Comparison of ENCODE assay signal across 22 cellular contexts in genomic region chr3:57065588-57065987, GRCh38. TPM values are rescaled to one million over a fixed set of nuclear protein-coding genes. Genes with fewer than 3 reads are reported as not detected.
A peak's percentile ranks its signal among the peaks of the same experiment; 100 is the strongest.
DNase-seq lines count a peak whose midpoint lies in the region; ATAC-seq and TF ChIP-seq lines count a peak whose summit lies in the region.
"Had no signal": no experiment of that assay in that cellular context is flagged by ENCODE, and none has a peak within 500 bp of the region (broad histone marks: within the 10 kb centered on the region; RNA-seq: fewer than 3 reads in every experiment).

No MANE protein-coding gene starts in this region.

- BruUV-seq in IMR-90 (replicated peaks; lab: Mats Ljungman, UMichigan): no TSS peak

- in situ Hi-C loops in Caki2 (cut with HindIII; ENCODE audit: low pct_unique_long_range_greater_than_20kb, low sequenced_read_pairs): no loop called here
- in situ Hi-C loops in IMR-90 (cut with MboI; ENCODE audit: low sequenced_read_pairs): no loop called here

- H3K4me2 ChIP-seq in IMR-90 (ENCODE audit: low read depth, low read length): no peak overlapping the region

- ATAC-seq in IMR-90 (ENCODE audit: low read depth) (no peak), GM21367 (IDR thresholded peaks at IDR 0.05; ENCODE audit: unreplicated experiment) (no peak), GM21447 (IDR thresholded peaks at IDR 0.05; ENCODE audit: unreplicated experiment) (no peak)
- no peak for ATAC-seq in activated CD8-positive, alpha-beta T cell treated with anti-CD3 and anti-CD28 coated beads for 36 hours
- ATAC-seq: natural killer cell treated with Interleukin-12 subunit alpha and Interleukin-12 subunit beta and Interleukin-15 and Interleukin-18, amount 100 ng/mL, for 72 hours had no signal

- no peak overlapping the region for H4K91ac ChIP-seq in IMR-90 (ENCODE audit: insufficient read depth, low read depth, low read length)

- no peak overlapping the region for H3K14ac ChIP-seq in IMR-90 (replicated peaks; ENCODE audit: low read depth, low read length)

- H3K4me1 ChIP-seq in IMR-90 (ENCODE audit: control insufficient read depth, insufficient read depth, low read length): peaks cover 4% of the 10 kb centered on the region; the same call in 1 of the 2 replicates

- CTCF ChIA-PET in IMR-90 (lab: Yijun Ruan, JAX): no interaction called here
- CTCF ChIA-PET in activated CD8-positive, alpha-beta T cell treated with anti-CD3 and anti-CD28 coated beads for 36 hours (lab: Charles Lee): interaction anchor here (1.5 kb wide), 1 partner anchor 70 kb away, joined by 3 read pairs; no protein-coding TSS in a partner anchor

- no peak overlapping the region for H3K27ac Mint-ChIP-seq in activated CD8-positive, alpha-beta T cell treated with anti-CD3 and anti-CD28 coated beads for 36 hours
- H3K27ac Mint-ChIP-seq: activated T-helper 2 cell treated with anti-CD3 and anti-CD28 coated beads, Interferon-gamma antibody, Interleukin-2, Interleukin-4, amounts not matched to agents 10 μg/mL and 5 μg/mL and 100 μg/mL, durations not matched to agents 14 hours and 24 hours and 36 hours; mesothelial cell of epicardium; natural killer cell treated with Interleukin-12 subunit alpha and Interleukin-12 subunit beta and Interleukin-15 and Interleukin-18, amount 100 ng/mL, for 72 hours had no signal

- H3K4ac ChIP-seq in IMR-90 (ENCODE audit: low read depth, low read length): no peak overlapping the region

- no peaks in the 10 kb centered on the region for H3K9me3 ChIP-seq in IMR-90 (ENCODE audit: control insufficient read depth, insufficient read depth, low read length)
- H3K9me3 ChIP-seq: vagina had no signal

- no peaks in the 10 kb centered on the region for H3K9me3 Mint-ChIP-seq in activated CD8-positive, alpha-beta T cell treated with anti-CD3 and anti-CD28 coated beads for 36 hours
- H3K9me3 Mint-ChIP-seq: activated T-helper 2 cell treated with anti-CD3 and anti-CD28 coated beads, Interferon-gamma antibody, Interleukin-2, Interleukin-4, amounts not matched to agents 10 μg/mL and 5 μg/mL and 100 μg/mL, durations not matched to agents 14 hours and 24 hours and 36 hours; mesothelial cell of epicardium; natural killer cell treated with Interleukin-12 subunit alpha and Interleukin-12 subunit beta and Interleukin-15 and Interleukin-18, amount 100 ng/mL, for 72 hours had no signal

- TF ChIP-seq CTCF in IMR-90 (conservative IDR thresholded peaks at IDR 0.05; ENCODE audit: low read depth, low read length): no peak
- TF ChIP-seq CTCF in activated CD8-positive, alpha-beta T cell treated with anti-CD3 and anti-CD28 coated beads for 36 hours (IDR thresholded peaks at IDR 0.05): no peak

- no peak overlapping the region for H3K4me3 ChIP-seq in IMR-90 (ENCODE audit: insufficient read depth, low read depth, low read length)
- H3K4me3 ChIP-seq: cardiac muscle cell, vagina had no signal

- H2AK9ac ChIP-seq in IMR-90 (replicated peaks; ENCODE audit: low read depth, low read length, poor library complexity): no peak overlapping the region

- no peak overlapping the region for H4K8ac ChIP-seq in IMR-90 (ENCODE audit: low read depth in 2 of 2, low read length in 2 of 2)

- H2BK15ac ChIP-seq in IMR-90 (ENCODE audit: low read depth, low read length): no peak overlapping the region

- H3K9ac ChIP-seq in IMR-90 (ENCODE audit: low read depth, low read length): no peak overlapping the region
- H3K9ac ChIP-seq: parathyroid adenoma had no signal

- DNase-seq in Caki2 (ENCODE audit: low read depth) (peak; percentile 45), IMR-90 (peak; percentile 19), amniotic epithelial cell (ENCODE audit: low read depth) (peak; percentile 85), islet precursor cell (peak; percentile 89), LoVo (ENCODE audit: low spot score) (no peak)
- DNase-seq in activated CD8-positive, alpha-beta T cell treated with anti-CD3 and anti-CD28 coated beads for 36 hours: no peak
- DNase-seq: activated CD4-positive, alpha-beta T cell treated with anti-CD3 and anti-CD28 coated beads for 48 hours; C1 segment of cervical spinal cord; dermis blood vessel endothelial cell; GOT3; NCI-H69; SIG-M5 had no signal

- H4K20me1 ChIP-seq in IMR-90 (ENCODE audit: insufficient read depth, low read length): no peaks in the 10 kb centered on the region

- WGBS in IMR-90 (ENCODE audit: extremely low coverage in 2 of 2, insufficient read length in 1 of 2), 2 experiments: 81% methylated on average over 2 of the region's 3 CpGs; no CpG with 5 or more reads in 1 of the 2 experiments

- no peak overlapping the region for H3K18ac ChIP-seq in IMR-90 (ENCODE audit: low read depth, low read length)

- H4K5ac ChIP-seq in IMR-90 (ENCODE audit: low read depth, low read length): no peak overlapping the region

- no peak overlapping the region for H3K23ac ChIP-seq in IMR-90 (ENCODE audit: low read depth, low read length)

- H2BK120ac ChIP-seq in IMR-90 (ENCODE audit: low read depth, low read length): no peak overlapping the region

- no peaks in the 10 kb centered on the region for H3K9me1 ChIP-seq in IMR-90 (ENCODE audit: insufficient read depth, low read length)

- H3K36me3 Mint-ChIP-seq in activated CD8-positive, alpha-beta T cell treated with anti-CD3 and anti-CD28 coated beads for 36 hours (ENCODE audit: low read depth): no peaks in the 10 kb centered on the region
- H3K36me3 Mint-ChIP-seq: mesothelial cell of epicardium; natural killer cell treated with Interleukin-12 subunit alpha and Interleukin-12 subunit beta and Interleukin-15 and Interleukin-18, amount 100 ng/mL, for 72 hours had no signal

- TF ChIP-seq RAD21 in IMR-90 (IDR thresholded peaks at IDR 0.05; ENCODE audit: low read length): no peak

- no peak overlapping the region for H2AFZ ChIP-seq in IMR-90 (replicated peaks; ENCODE audit: low read length, poor library complexity)
- H2AFZ ChIP-seq: parathyroid adenoma had no signal

- no peak overlapping the region for H2BK5ac ChIP-seq in IMR-90 (ENCODE audit: low read depth, low read length, poor library complexity, severe bottlenecking)

- H2BK20ac ChIP-seq in IMR-90 (ENCODE audit: low read depth, low read length): no peak overlapping the region

- H3K56ac ChIP-seq in IMR-90 (ENCODE audit: extremely low read depth, insufficient read depth, low read length): no peak overlapping the region

- H3K27ac ChIP-seq in IMR-90 (ENCODE audit: insufficient read depth, low read length): no peak overlapping the region
- H3K27ac ChIP-seq: cardiac muscle cell, epithelial cell of prostate, parathyroid adenoma, vagina had no signal

- no peaks in the 10 kb centered on the region for H3K79me1 ChIP-seq in IMR-90 (ENCODE audit: low read depth in 1 of 2, low read length in 2 of 2)

- no peaks in the 10 kb centered on the region for H3K36me3 ChIP-seq in IMR-90 (ENCODE audit: control insufficient read depth, insufficient read depth, low read length)
- H3K36me3 ChIP-seq: cardiac muscle cell, vagina had no signal

- no peak overlapping the region for H3K4me3 Mint-ChIP-seq in activated CD8-positive, alpha-beta T cell treated with anti-CD3 and anti-CD28 coated beads for 36 hours
- H3K4me3 Mint-ChIP-seq: mesothelial cell of epicardium; natural killer cell treated with Interleukin-12 subunit alpha and Interleukin-12 subunit beta and Interleukin-15 and Interleukin-18, amount 100 ng/mL, for 72 hours had no signal

- no peak overlapping the region for H2AK5ac ChIP-seq in IMR-90 (ENCODE audit: low read depth, low read length)

- dilution Hi-C loops in IMR-90 (cut with HindIII; ENCODE audit: low sequenced_read_pairs, unreplicated experiment): no loop called here

- intact Hi-C loops in IMR-90 (cut with micrococcal nuclease): no loop called here
- intact Hi-C loops in activated CD8-positive, alpha-beta T cell treated with anti-CD3 and anti-CD28 coated beads for 36 hours (cut with micrococcal nuclease): no loop called here

- TF ChIP-seq POLR2A in IMR-90 (IDR thresholded peaks at IDR 0.05; ENCODE audit: low read depth, low read length): no peak

- no peaks in the 10 kb centered on the region for H3K27me3 ChIP-seq in IMR-90 (ENCODE audit: control insufficient read depth, insufficient read depth, low read length)
- H3K27me3 ChIP-seq: cardiac muscle cell, vagina had no signal

- H3K4me1 Mint-ChIP-seq in activated CD8-positive, alpha-beta T cell treated with anti-CD3 and anti-CD28 coated beads for 36 hours (ENCODE audit: low read depth): peaks cover 3% of the 10 kb centered on the region

- peaks cover 3% of the 10 kb centered on the region for H3K27me3 Mint-ChIP-seq in activated CD8-positive, alpha-beta T cell treated with anti-CD3 and anti-CD28 coated beads for 36 hours

- POLR2A ChIA-PET in IMR-90 (lab: Charles Lee; ENCODE audit: unreplicated experiment): no interaction called here
- POLR2A ChIA-PET in activated CD8-positive, alpha-beta T cell treated with anti-CD3 and anti-CD28 coated beads for 36 hours (lab: Charles Lee): interaction anchor here (0.7 kb wide), 1 partner anchor 72 kb away, joined by 3 read pairs; no protein-coding TSS in a partner anchor

TF ChIP-seq in IMR-90, 13 proteins besides CTCF, POLR2A, EP300 and RAD21 (continues in another document):
- TF ChIP-seq RCOR1 (IDR thresholded peaks at IDR 0.05; ENCODE audit: insufficient replicate concordance, low read length) (no peak), CEBPB (IDR thresholded peaks at IDR 0.05; ENCODE audit: low read depth, low read length) (no peak), FOS (IDR thresholded peaks at IDR 0.05; ENCODE audit: low read depth, low read length) (no peak), SMC3 (IDR thresholded peaks at IDR 0.05; ENCODE audit: low read depth, low read length) (no peak), RFX5 (IDR thresholded peaks at IDR 0.05; ENCODE audit: low read depth, low read length) (no peak), CHD1 (IDR thresholded peaks at IDR 0.05; ENCODE audit: low read depth, low read length) (no peak), MXI1 (IDR thresholded peaks at IDR 0.05; ENCODE audit: borderline replicate concordance, low read depth, low read length) (no peak), USF2 (IDR thresholded peaks at IDR 0.05; ENCODE audit: low read depth, low read length) (no peak), MAFK (IDR thresholded peaks at IDR 0.05; ENCODE audit: low read depth, low read length) (no peak), BHLHE40 (IDR thresholded peaks at IDR 0.05; ENCODE audit: low read depth, low read length) (no peak)

RNA-seq across cellular contexts. Expression of gene SPATA12, which starts 5.1 kb away (rescaled TPM):
- 0.43 and 1.0 TPM in 2 replicates for total RNA-seq in Caki2 (2014; rRNA removed; shearing (Covaris generic); ENCODE audit: low replicate concordance)
- under 0.01 TPM in 1 of 2 replicates, not detected in the other for total RNA-seq in IMR-90 (2012; rRNA removed)
- not detected in 2 replicates for polyA plus RNA-seq in IMR-90 (2012; rRNA removed)
- polyA plus RNA-seq in IMR-90 (2012; cell fraction: cytosol; rRNA removed): not detected in 2 replicates
- not detected in 2 replicates for polyA plus RNA-seq in IMR-90 (2012; cell fraction: nucleus; rRNA removed; ENCODE audit: low replicate concordance)
- total RNA-seq in activated CD8-positive, alpha-beta T cell treated with anti-CD3 and anti-CD28 coated beads for 36 hours: not detected
- total RNA-seq: activated T-helper 2 cell treated with anti-CD3 and anti-CD28 coated beads, Interferon-gamma antibody, Interleukin-2, Interleukin-4, amounts not matched to agents 10 μg/mL and 5 μg/mL and 100 μg/mL, durations not matched to agents 14 hours and 24 hours and 36 hours; cardiac muscle cell; fibroblast of villous mesenchyme; mesothelial cell of epicardium; natural killer cell treated with Interleukin-12 subunit alpha and Interleukin-12 subunit beta and Interleukin-15 and Interleukin-18, amount 100 ng/mL, for 72 hours; vagina had no signal
- polyA plus RNA-seq: cardiac muscle cell had no signal

Comparison
In these comparisons a context has a peak if more than half of its experiments do, and no peak if none do; other contexts are left out.
1. DNase-seq: peak in Caki2 (single experiment), IMR-90 (single experiment), amniotic epithelial cell (single experiment) and islet precursor cell (single experiment); none in LoVo (single experiment) and activated CD8-positive, alpha-beta T cell treated with anti-CD3 and anti-CD28 coated beads for 36 hours (single experiment).